Comparison of ENCODE assay signal across 10 cellular contexts in the genomic region with DNA sequence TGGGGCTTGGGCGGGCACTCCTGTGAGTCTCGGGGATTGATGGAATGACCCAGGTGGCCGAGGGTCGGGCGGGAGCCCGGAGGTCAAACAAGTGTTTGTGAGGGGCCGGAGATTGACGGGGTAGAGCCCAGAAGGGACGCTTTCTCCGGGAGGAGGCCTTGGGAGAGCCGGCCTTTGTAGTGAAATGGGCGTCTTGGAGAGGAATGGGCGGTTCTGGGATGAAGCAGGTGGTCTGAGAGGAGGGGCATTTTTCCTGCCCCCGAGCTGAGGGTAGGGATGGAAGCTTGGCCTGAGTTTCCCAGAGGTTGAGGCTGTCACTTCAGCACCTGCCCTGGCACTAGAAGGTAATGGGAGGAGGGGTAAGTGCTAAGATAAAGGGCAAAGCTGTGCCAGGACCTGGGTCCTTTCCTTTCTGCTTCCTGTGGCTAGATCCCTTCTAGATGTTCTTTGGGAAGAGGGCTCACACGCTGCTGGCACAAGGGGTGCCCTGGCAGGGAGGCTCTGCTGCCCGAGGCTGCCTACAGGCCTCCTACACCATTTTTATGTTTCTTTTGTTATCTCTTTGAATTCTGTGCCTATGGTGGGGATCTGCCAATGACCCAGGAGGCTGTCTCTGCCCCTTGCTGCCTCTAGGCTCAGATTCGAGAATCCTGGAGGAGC. TPM values are rescaled to one million over a fixed set of nuclear protein-coding genes. Genes with fewer than 3 reads are reported as not detected.
A peak's percentile ranks its signal among the peaks of the same experiment; 100 is the strongest.
DNase-seq lines count a peak whose midpoint lies in the region; ATAC-seq, FAIRE-seq and TF ChIP-seq lines count a peak whose summit lies in the region.
"Had no signal": no experiment of that assay in that cellular context is flagged by ENCODE, and none has a peak within 500 bp of the region (broad histone marks: within the 10 kb centered on the region; RNA-seq: fewer than 3 reads in every experiment).

No MANE protein-coding gene starts in this region.

- no peaks in the 10 kb centered on the region for H3K36me3 Mint-ChIP-seq in glutamatergic neuron (ENCODE audit: unreplicated experiment)

- H3K27me3 ChIP-seq in WERI-Rb-1 (ENCODE audit: insufficient read depth, low read depth, severe bottlenecking) (no peaks in the 10 kb centered on the region), sigmoid colon (peaks cover 0 to 29% (median 20%) of the 10 kb centered on the region in 3 donors)

- H3K36me3 ChIP-seq in WERI-Rb-1: no peaks in the 10 kb centered on the region
- H3K36me3 ChIP-seq in sigmoid colon: no peaks in the 10 kb centered on the region

- no peak for FAIRE-seq in H54 (lab: Jason Lieb, UNC)

- no peaks in the 10 kb centered on the region for H3K9me3 ChIP-seq in WERI-Rb-1 (ENCODE audit: severe bottlenecking)
- H3K9me3 ChIP-seq in sigmoid colon: no peaks in the 10 kb centered on the region

- peak overlapping the region; percentile 59 for H3K27ac Mint-ChIP-seq in glutamatergic neuron (ENCODE audit: unreplicated experiment)

- no peak for TF ChIP-seq EP300 in sigmoid colon (IDR thresholded peaks at IDR 0.05)

- peak; percentile 46 for DNase-seq in GM10266 (ENCODE audit: extremely low spot score)
- DNase-seq in WERI-Rb-1: no peak
- DNase-seq in glutamatergic neuron: peak; percentile 27
- DNase-seq in sigmoid colon: no peak
- no peak for DNase-seq in NCI-H2196 (lab: John Stamatoyannopoulos, UW; ENCODE audit: unreplicated experiment)
- no peak for DNase-seq in NCI-H2029 treated with DMSO at 0.1 percent for 48 hours (lab: John Stamatoyannopoulos, UW)
- DNase-seq in H54 (ENCODE audit: insufficient read length, low spot score): no peak
- DNase-seq: kidney glomerular epithelial cell, MM.1S had no signal

- H3K4me1 Mint-ChIP-seq in glutamatergic neuron (ENCODE audit: low read depth, unreplicated experiment): peaks cover 7% of the 10 kb centered on the region

- intact Hi-C loops in sigmoid colon (cut with DNase I): no loop called here

- TF ChIP-seq CTCF in GM10266 (IDR thresholded peaks at IDR 0.05; ENCODE audit: control insufficient read depth, insufficient read depth, low read depth, missing control alignments) (no peak), WERI-Rb-1 (IDR thresholded peaks at IDR 0.05; ENCODE audit: low read depth, low read length) (no peak), glutamatergic neuron (IDR thresholded peaks at IDR 0.05; ENCODE audit: partially characterized antibody, unreplicated experiment) (no peak), sigmoid colon (IDR thresholded peaks at IDR 0.05) (no peak)

- peaks cover 9% of the 10 kb centered on the region for H3K9me3 Mint-ChIP-seq in glutamatergic neuron (ENCODE audit: unreplicated experiment)

- H3K4me1 ChIP-seq in sigmoid colon: peaks cover 0 to 38% (median 28%) of the 10 kb centered on the region in 4 donors

- H3K4me3 Mint-ChIP-seq in glutamatergic neuron (ENCODE audit: unreplicated experiment): peak overlapping the region; percentile 88

- TF ChIP-seq POLR2A in sigmoid colon (IDR thresholded peaks at IDR 0.05) (no peak), H54 (IDR thresholded peaks at IDR 0.05; ENCODE audit: low read depth, low read length) (no peak)

- H3K27ac ChIP-seq in WERI-Rb-1: no peak overlapping the region
- peak overlapping the region in 1 of 4 donors; percentile 52 for H3K27ac ChIP-seq in sigmoid colon

- ATAC-seq in GM21576 (IDR thresholded peaks at IDR 0.05; ENCODE audit: unreplicated experiment): no peak

- peaks cover 20% of the 10 kb centered on the region for H3K27me3 Mint-ChIP-seq in glutamatergic neuron (ENCODE audit: unreplicated experiment)

- 26 to 45% methylated on average over 17 of the region's 17 CpGs for WGBS in sigmoid colon, 2 donors

- peak overlapping the region; percentile 63 for H3K4me3 ChIP-seq in WERI-Rb-1 (ENCODE audit: low read depth, low read length)
- H3K4me3 ChIP-seq in sigmoid colon: peak overlapping the region; percentile 22 to 67 (median 56)

RNA-seq across cellular contexts. Expression of a gene that starts 56.1 kb away (rescaled TPM):
- total RNA-seq in glutamatergic neuron (ENCODE audit: unreplicated experiment): 320 TPM
- total RNA-seq in sigmoid colon: 1,000 to 10,000 TPM in 1 of 4 donors, 100 to 1,000 TPM in 3; 525 to 1,407 (median 722) TPM
- polyA plus RNA-seq in sigmoid colon: 100 to 1,000 TPM; 586 to 662 (median 646) TPM

Comparison
In these comparisons a context has a peak if more than half of its experiments do, and no peak if none do; other contexts are left out.
1. DNase-seq: peak in GM10266 (single experiment) and glutamatergic neuron (single experiment); none in WERI-Rb-1 (single experiment), sigmoid colon (single experiment), NCI-H2196 (single experiment), NCI-H2029 treated with DMSO at 0.1 percent for 48 hours (single experiment) and H54 (single experiment).